8 cellular contexts compared by ENCODE assay signal in the genomic region with DNA sequence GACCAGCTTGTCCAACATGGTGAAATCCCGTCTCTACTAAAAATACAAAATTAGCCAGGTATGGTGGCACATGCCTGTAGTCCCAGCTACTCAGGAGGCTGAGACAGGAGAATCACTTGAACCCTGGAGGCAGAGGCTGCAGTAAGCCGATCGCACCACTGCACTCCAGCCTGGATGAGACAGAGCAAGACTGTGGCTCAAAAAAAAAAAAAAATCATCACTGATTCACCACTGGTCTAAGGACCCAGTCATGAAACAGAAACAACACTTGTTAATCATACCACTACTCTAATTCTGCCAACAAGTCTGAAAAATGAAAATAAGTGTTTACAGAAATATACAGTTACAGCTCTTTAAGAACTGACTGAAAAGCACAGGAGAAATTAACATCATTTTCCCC. TPM values are rescaled to one million over a fixed set of nuclear protein-coding genes. Genes with fewer than 3 reads are reported as not detected.
DNase-seq lines count a peak whose midpoint lies in the region; ATAC-seq lines count a peak whose summit lies in the region.
"Not testable (repeated sequence)": the region's sequence is repeated elsewhere in the genome, so short reads cannot be mapped to it uniquely, and the experiment has no call there.

No MANE protein-coding gene starts in this region.

- peaks cover 0 to 29% (median 0%) of the 10 kb centered on the region in 11 experiments; a peak in 3 of 22 replicates for H3K9me3 ChIP-seq in BLaER1 treated with 17β-estradiol and CSF1 and Interleukin-3, amounts not matched to agents 10 nM and 100 nM (replicated peaks in 1 of 11)

- not testable (repeated sequence) for H3K27me3 Mint-ChIP-seq in T-helper 1 cell treated with Interleukin-12 subunit alpha and Interleukin-12 subunit beta and Interleukin-4 antibody, amounts not matched to agents 30 μg/mL and 1 μg/mL, for 36 hours (ENCODE audit: low read depth); natural killer cell treated with Interleukin-12 subunit alpha and Interleukin-12 subunit beta and Interleukin-15 and Interleukin-18, amount 100 ng/mL, for 72 hours

- not testable (repeated sequence) for H3K27ac ChIP-seq in BLaER1 treated with 17β-estradiol and CSF1 and Interleukin-3, amounts not matched to agents 10 nM and 100 nM

- not testable (repeated sequence) for H3K9me3 Mint-ChIP-seq in T-helper 1 cell treated with Interleukin-12 subunit alpha and Interleukin-12 subunit beta and Interleukin-4 antibody, amounts not matched to agents 30 μg/mL and 1 μg/mL, for 36 hours; natural killer cell treated with Interleukin-12 subunit alpha and Interleukin-12 subunit beta and Interleukin-15 and Interleukin-18, amount 100 ng/mL, for 72 hours

- not testable (repeated sequence) for H3K27me3 ChIP-seq in BLaER1 treated with 17β-estradiol and CSF1 and Interleukin-3, amounts not matched to agents 10 nM and 100 nM

- H3K4me3 ChIP-seq in BLaER1 treated with 17β-estradiol and CSF1 and Interleukin-3, amounts not matched to agents 10 nM and 100 nM, result not testable (repeated sequence)

- peaks cover 13% of the 10 kb centered on the region for H3K36me3 Mint-ChIP-seq in T-helper 1 cell treated with Interleukin-12 subunit alpha and Interleukin-12 subunit beta and Interleukin-4 antibody, amounts not matched to agents 30 μg/mL and 1 μg/mL, for 36 hours (ENCODE audit: low read depth)
- not testable (repeated sequence) for H3K36me3 Mint-ChIP-seq in natural killer cell treated with Interleukin-12 subunit alpha and Interleukin-12 subunit beta and Interleukin-15 and Interleukin-18, amount 100 ng/mL, for 72 hours

- not testable (repeated sequence) for H3K4me3 Mint-ChIP-seq in T-helper 1 cell treated with Interleukin-12 subunit alpha and Interleukin-12 subunit beta and Interleukin-4 antibody, amounts not matched to agents 30 μg/mL and 1 μg/mL, for 36 hours
- peak overlapping the region; percentile 50 for H3K4me3 Mint-ChIP-seq in natural killer cell treated with Interleukin-12 subunit alpha and Interleukin-12 subunit beta and Interleukin-15 and Interleukin-18, amount 100 ng/mL, for 72 hours

- peak overlapping the region in 7 of 11 experiments; percentile 3 to 65 (median 41); a peak in 8 of 22 replicates for H3K4me2 ChIP-seq in BLaER1 treated with 17β-estradiol and CSF1 and Interleukin-3, amounts not matched to agents 10 nM and 100 nM

- peak; percentile 85 for ATAC-seq in GM18868 (IDR thresholded peaks at IDR 0.05; ENCODE audit: unreplicated experiment)
- ATAC-seq in GM21515 (IDR thresholded peaks at IDR 0.05; ENCODE audit: unreplicated experiment), result peak; percentile 80
- ATAC-seq in HG02938 (IDR thresholded peaks at IDR 0.05; ENCODE audit: unreplicated experiment), result peak; percentile 93
- ATAC-seq in HG03460 (IDR thresholded peaks at IDR 0.05; ENCODE audit: unreplicated experiment), result peak; percentile 75
- ATAC-seq in natural killer cell treated with Interleukin-12 subunit alpha and Interleukin-12 subunit beta and Interleukin-15 and Interleukin-18, amount 100 ng/mL, for 72 hours, result peak; percentile 85 to 95

- peaks cover 0 to 88% (median 60%) of the 10 kb centered on the region in 11 experiments; a peak in 19 of 22 replicates for H3K36me3 ChIP-seq in BLaER1 treated with 17β-estradiol and CSF1 and Interleukin-3, amounts not matched to agents 10 nM and 100 nM

- not testable (repeated sequence) for H3K9ac ChIP-seq in BLaER1 treated with 17β-estradiol and CSF1 and Interleukin-3, amounts not matched to agents 10 nM and 100 nM

- peaks cover 42 to 100% (median 59%) of the 10 kb centered on the region in 10 experiments; a peak in 19 of 20 replicates for H3K4me1 ChIP-seq in BLaER1 treated with 17β-estradiol and CSF1 and Interleukin-3, amounts not matched to agents 10 nM and 100 nM

- peaks cover 39% of the 10 kb centered on the region for H3K4me1 Mint-ChIP-seq in T-helper 1 cell treated with Interleukin-12 subunit alpha and Interleukin-12 subunit beta and Interleukin-4 antibody, amounts not matched to agents 30 μg/mL and 1 μg/mL, for 36 hours (ENCODE audit: low read depth)
- peaks cover 42 to 45% of the 10 kb centered on the region in 2 donors for H3K4me1 Mint-ChIP-seq in natural killer cell treated with Interleukin-12 subunit alpha and Interleukin-12 subunit beta and Interleukin-15 and Interleukin-18, amount 100 ng/mL, for 72 hours (ENCODE audit: low read depth in 2 of 2)

- peak; percentile 58 for DNase-seq in amniotic epithelial cell (ENCODE audit: low read depth)
- DNase-seq in natural killer cell treated with Interleukin-12 subunit alpha and Interleukin-12 subunit beta and Interleukin-15 and Interleukin-18, amount 100 ng/mL, for 72 hours (ENCODE audit: low spot score), result not testable (repeated sequence)

- peak overlapping the region; percentile 31 for H3K27ac Mint-ChIP-seq in T-helper 1 cell treated with Interleukin-12 subunit alpha and Interleukin-12 subunit beta and Interleukin-4 antibody, amounts not matched to agents 30 μg/mL and 1 μg/mL, for 36 hours
- H3K27ac Mint-ChIP-seq in natural killer cell treated with Interleukin-12 subunit alpha and Interleukin-12 subunit beta and Interleukin-15 and Interleukin-18, amount 100 ng/mL, for 72 hours, result peak overlapping the region; percentile 40 to 57

- peaks cover 100% of the 10 kb centered on the region in 11 experiments for H4K20me1 ChIP-seq in BLaER1 treated with 17β-estradiol and CSF1 and Interleukin-3, amounts not matched to agents 10 nM and 100 nM

RNA-seq across cellular contexts. Expression of a gene that starts 12.7 kb away (rescaled TPM):
- 100 to 1,000 TPM; 119 to 162 TPM for total RNA-seq in natural killer cell treated with Interleukin-12 subunit alpha and Interleukin-12 subunit beta and Interleukin-15 and Interleukin-18, amount 100 ng/mL, for 72 hours
